In the genomic region with DNA sequence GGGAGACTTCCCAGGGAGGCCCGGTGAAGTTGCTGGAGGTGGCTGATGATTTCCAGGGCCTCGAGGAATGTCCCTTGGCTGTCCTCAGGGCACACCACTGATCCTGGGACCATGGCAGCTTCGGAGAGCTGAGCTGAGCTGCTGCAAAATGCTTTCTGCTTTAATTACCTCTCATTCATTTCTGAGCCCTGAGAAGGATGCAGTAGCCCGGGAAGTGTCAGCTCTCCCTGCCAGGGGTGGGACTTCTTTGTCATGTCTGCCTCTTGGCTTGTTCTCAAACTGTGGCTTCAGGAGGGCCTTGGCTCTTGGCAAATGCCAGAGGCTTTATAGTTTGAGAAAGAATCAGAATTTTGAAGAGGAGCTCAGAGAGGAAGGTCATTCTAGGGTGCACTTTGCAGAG, we compare ENCODE assay signal across 11 cellular contexts. TPM values are rescaled to one million over a fixed set of nuclear protein-coding genes. Genes with fewer than 3 reads are reported as not detected.
"Had no signal": no experiment of that assay in that cellular context is flagged by ENCODE, and none has a peak within 500 bp of the region (broad histone marks: within the 10 kb centered on the region; RNA-seq: fewer than 3 reads in every experiment).

No MANE protein-coding gene starts in this region.

RNA-seq across cellular contexts. Expression of a gene that starts 28.7 kb away (rescaled TPM):
- total RNA-seq: omental fat pad, psoas muscle, sigmoid colon, smooth muscle cell, suprapubic skin, testis, transverse colon had no signal
- polyA plus RNA-seq: ovary, psoas muscle, right cardiac atrium, spleen, urinary bladder had no signal
